Comparison of ENCODE assay signal across 13 cellular contexts in the genomic region with DNA sequence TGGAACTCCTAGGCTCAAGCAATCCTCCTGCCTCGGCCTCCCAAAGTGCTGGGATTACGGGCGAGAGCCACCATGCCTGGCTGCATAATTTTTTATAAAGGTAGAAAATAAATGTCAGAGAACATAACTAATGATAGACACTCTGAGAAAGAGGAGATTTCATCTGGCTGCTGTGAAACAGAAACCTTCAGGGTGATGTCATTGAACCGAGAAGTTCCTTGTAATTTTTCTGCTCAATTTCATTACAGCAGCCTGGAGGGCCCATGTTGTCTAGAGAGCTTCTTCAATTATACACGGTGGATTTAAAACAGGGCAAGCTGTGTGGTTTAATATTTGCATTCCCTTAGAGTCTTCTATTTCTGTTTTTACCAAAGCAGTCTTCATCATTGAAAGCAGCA.
A peak's percentile ranks its signal among the peaks of the same experiment; 100 is the strongest.
DNase-seq lines count a peak whose midpoint lies in the region; ATAC-seq, FAIRE-seq and TF ChIP-seq lines count a peak whose summit lies in the region.
"Had no signal": no experiment of that assay in that cellular context is flagged by ENCODE, and none has a peak within 500 bp of the region (broad histone marks: within the 10 kb centered on the region; RNA-seq: fewer than 3 reads in every experiment).

No MANE protein-coding gene starts in this region.

- H3K27ac ChIP-seq in pancreas: no peak overlapping the region

- no peaks in the 10 kb centered on the region for H3K36me3 ChIP-seq in pancreas

- ATAC-seq in GM18867 (IDR thresholded peaks at IDR 0.05; ENCODE audit: unreplicated experiment) (peak; percentile 62), GM21576 (IDR thresholded peaks at IDR 0.05; ENCODE audit: unreplicated experiment) (peak; percentile 61), HG03196 (IDR thresholded peaks at IDR 0.05; ENCODE audit: unreplicated experiment) (peak; percentile 45), pancreas (no peak)
- ATAC-seq: stimulated activated effector memory CD8-positive, alpha-beta T cell treated with anti-CD3 and anti-CD28 coated beads, Interleukin-12 subunit alpha, Interleukin-12 subunit beta, amount 100 ng/mL, for 72 hours had no signal

- no peaks in the 10 kb centered on the region for H3K9me3 ChIP-seq in pancreas

- 89 to 91% methylated on average over 5 of the region's 5 CpGs for WGBS in pancreas, 2 donors

- no peaks in the 10 kb centered on the region for H3K4me1 ChIP-seq in pancreas

- peak; percentile 65 for DNase-seq in germinal center (ENCODE audit: low spot score)
- no peak for DNase-seq in DMS153 treated with DMSO at 0.1 percent for 48 hours (lab: John Stamatoyannopoulos, UW; ENCODE audit: unreplicated experiment)
- DNase-seq in hepatic stellate cell (ENCODE audit: low spot score): no peak
- DNase-seq in NCI-H1092 treated with DMSO at 0.1 percent for 48 hours (lab: John Stamatoyannopoulos, UW): no peak
- DNase-seq in pancreas: no peak
- DNase-seq: Calu3; effector CD8-positive, alpha-beta T cell; NCI-H2029; SIG-M5 had no signal

- no peaks in the 10 kb centered on the region for H3K27me3 ChIP-seq in pancreas

- H3K4me3 ChIP-seq in pancreas: no peak overlapping the region

- FAIRE-seq in pancreas (lab: Jason Lieb, UNC): no peak

- no peak for TF ChIP-seq CTCF in pancreas (IDR thresholded peaks at IDR 0.05)

- intact Hi-C loops in pancreas (cut with DNase I): no loop called here

Comparison
In these comparisons a context has a peak if more than half of its experiments do, and no peak if none do; other contexts are left out.
1. ATAC-seq: peak in GM18867 (single experiment), GM21576 (single experiment) and HG03196 (single experiment); none in pancreas (0 of 4).